1 cellular context compared by ENCODE assay signal in genomic region chr22:38694049-38694448, GRCh38.
A peak's percentile ranks its signal among the peaks of the same experiment; 100 is the strongest.
TF ChIP-seq lines count a peak whose summit lies in the region.

No MANE protein-coding gene starts in this region.

TF ChIP-seq in K562, 482 proteins besides CTCF, POLR2A, EP300 and RAD21:
- peak; percentile 29 for TF ChIP-seq CBFA2T3 (IDR thresholded peaks at IDR 0.05)
- TF ChIP-seq, protein P1, sequence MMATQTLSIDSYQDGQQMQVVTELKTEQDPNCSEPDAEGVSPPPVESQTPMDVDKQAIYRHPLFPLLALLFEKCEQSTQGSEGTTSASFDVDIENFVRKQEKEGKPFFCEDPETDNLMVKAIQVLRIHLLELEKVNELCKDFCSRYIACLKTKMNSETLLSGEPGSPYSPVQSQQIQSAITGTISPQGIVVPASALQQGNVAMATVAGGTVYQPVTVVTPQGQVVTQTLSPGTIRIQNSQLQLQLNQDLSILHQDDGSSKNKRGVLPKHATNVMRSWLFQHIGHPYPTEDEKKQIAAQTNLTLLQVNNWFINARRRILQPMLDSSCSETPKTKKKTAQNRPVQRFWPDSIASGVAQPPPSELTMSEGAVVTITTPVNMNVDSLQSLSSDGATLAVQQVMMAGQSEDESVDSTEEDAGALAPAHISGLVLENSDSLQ (IDR thresholded peaks at IDR 0.05): peak; percentile 69
- TF ChIP-seq SMAD4 (CRISPR knock-in tag; conservative IDR thresholded peaks at IDR 0.05): 0 out of 2 replicates have a peak, but pooled peaks have one; percentile 47
- TF ChIP-seq NR2C2 (CRISPR knock-in tag; IDR thresholded peaks at IDR 0.05): no peak
- peak; percentile 85 for TF ChIP-seq NR2C2 (tag; IDR thresholded peaks at IDR 0.05)
- no peak for TF ChIP-seq ZBTB26 (CRISPR knock-in tag; IDR thresholded peaks at IDR 0.05)
- peak; percentile 57; the same call in 1 of the 2 replicates for TF ChIP-seq NR2C1 (IDR thresholded peaks at IDR 0.05)
- TF ChIP-seq NR2C1 (tag; IDR thresholded peaks at IDR 0.05): peak; percentile 88
- peak; percentile 48 for TF ChIP-seq TEAD4 (IDR thresholded peaks at IDR 0.05; ENCODE audit: low read length)
- TF ChIP-seq TEAD4 (CRISPR knock-in tag; IDR thresholded peaks at IDR 0.05; ENCODE audit: borderline replicate concordance): no peak
- TF ChIP-seq, protein P2, sequence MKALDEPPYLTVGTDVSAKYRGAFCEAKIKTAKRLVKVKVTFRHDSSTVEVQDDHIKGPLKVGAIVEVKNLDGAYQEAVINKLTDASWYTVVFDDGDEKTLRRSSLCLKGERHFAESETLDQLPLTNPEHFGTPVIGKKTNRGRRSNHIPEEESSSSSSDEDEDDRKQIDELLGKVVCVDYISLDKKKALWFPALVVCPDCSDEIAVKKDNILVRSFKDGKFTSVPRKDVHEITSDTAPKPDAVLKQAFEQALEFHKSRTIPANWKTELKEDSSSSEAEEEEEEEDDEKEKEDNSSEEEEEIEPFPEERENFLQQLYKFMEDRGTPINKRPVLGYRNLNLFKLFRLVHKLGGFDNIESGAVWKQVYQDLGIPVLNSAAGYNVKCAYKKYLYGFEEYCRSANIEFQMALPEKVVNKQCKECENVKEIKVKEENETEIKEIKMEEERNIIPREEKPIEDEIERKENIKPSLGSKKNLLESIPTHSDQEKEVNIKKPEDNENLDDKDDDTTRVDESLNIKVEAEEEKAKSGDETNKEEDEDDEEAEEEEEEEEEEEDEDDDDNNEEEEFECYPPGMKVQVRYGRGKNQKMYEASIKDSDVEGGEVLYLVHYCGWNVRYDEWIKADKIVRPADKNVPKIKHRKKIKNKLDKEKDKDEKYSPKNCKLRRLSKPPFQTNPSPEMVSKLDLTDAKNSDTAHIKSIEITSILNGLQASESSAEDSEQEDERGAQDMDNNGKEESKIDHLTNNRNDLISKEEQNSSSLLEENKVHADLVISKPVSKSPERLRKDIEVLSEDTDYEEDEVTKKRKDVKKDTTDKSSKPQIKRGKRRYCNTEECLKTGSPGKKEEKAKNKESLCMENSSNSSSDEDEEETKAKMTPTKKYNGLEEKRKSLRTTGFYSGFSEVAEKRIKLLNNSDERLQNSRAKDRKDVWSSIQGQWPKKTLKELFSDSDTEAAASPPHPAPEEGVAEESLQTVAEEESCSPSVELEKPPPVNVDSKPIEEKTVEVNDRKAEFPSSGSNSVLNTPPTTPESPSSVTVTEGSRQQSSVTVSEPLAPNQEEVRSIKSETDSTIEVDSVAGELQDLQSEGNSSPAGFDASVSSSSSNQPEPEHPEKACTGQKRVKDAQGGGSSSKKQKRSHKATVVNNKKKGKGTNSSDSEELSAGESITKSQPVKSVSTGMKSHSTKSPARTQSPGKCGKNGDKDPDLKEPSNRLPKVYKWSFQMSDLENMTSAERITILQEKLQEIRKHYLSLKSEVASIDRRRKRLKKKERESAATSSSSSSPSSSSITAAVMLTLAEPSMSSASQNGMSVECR (CRISPR knock-in tag; IDR thresholded peaks at IDR 0.05): no peak
- peak; percentile 66 for TF ChIP-seq NFE2 (IDR thresholded peaks at IDR 0.05; ENCODE audit: low read depth)
